1 cellular context compared by ENCODE assay signal in genomic region chr2:42117182-42117579, GRCh38.
TF ChIP-seq lines count a peak whose summit lies in the region.

No MANE protein-coding gene starts in this region.

TF ChIP-seq in liver, 16 proteins besides CTCF, POLR2A, EP300 and RAD21 (continued from another document):
- TF ChIP-seq REST (IDR thresholded peaks at IDR 0.05), result no peak
